In genomic region chr12:93297536-93297935, GRCh38 we compare ENCODE assay signal across 22 cellular contexts.
A peak's percentile ranks its signal among the peaks of the same experiment; 100 is the strongest.
DNase-seq lines count a peak whose midpoint lies in the region; ATAC-seq and TF ChIP-seq lines count a peak whose summit lies in the region.
"Had no signal": no experiment of that assay in that cellular context is flagged by ENCODE, and none has a peak within 500 bp of the region (broad histone marks: within the 10 kb centered on the region; RNA-seq: fewer than 3 reads in every experiment).

No MANE protein-coding gene starts in this region.

- H3K27ac ChIP-seq in SK-N-SH (ENCODE audit: low read depth in 2 of 2, low read length in 1 of 2) (no peak overlapping the region), trophoblast cell (ENCODE audit: low read depth, low read length) (peak overlapping the region; percentile 2)
- no peak overlapping the region for H3K27ac ChIP-seq in CD8-positive, alpha-beta T cell (ENCODE audit: low read depth, low read length)
- H3K27ac ChIP-seq: 22Rv1, prostate gland had no signal

- no peak overlapping the region for H3K4me3 Mint-ChIP-seq in CD8-positive, alpha-beta T cell
- H3K4me3 Mint-ChIP-seq: activated CD4-positive, alpha-beta T cell treated with anti-CD3 and anti-CD28 coated beads for 36 hours; activated naive CD8-positive, alpha-beta T cell; activated T-helper 1 cell treated with anti-CD3 and anti-CD28 coated beads, Interleukin-12 subunit alpha, Interleukin-12 subunit beta, Interleukin-2, Interleukin-4 antibody, amounts not matched to agents 30 ng/mL and 10 ng/mL and 1 ng/mL, durations not matched to agents 14 hours and 24 hours and 36 hours; neural crest cell had no signal

- H3K27me3 Mint-ChIP-seq in CD8-positive, alpha-beta T cell (ENCODE audit: low read depth) = no peaks in the 10 kb centered on the region
- H3K27me3 Mint-ChIP-seq: activated CD4-positive, alpha-beta T cell treated with anti-CD3 and anti-CD28 coated beads for 36 hours; activated naive CD8-positive, alpha-beta T cell had no signal

- ATAC-seq in SK-N-SH treated with all-trans-retinoic acid at 6 μM for 48 hours (no peak), GM21825 (IDR thresholded peaks at IDR 0.05; ENCODE audit: unreplicated experiment) (peak; percentile 14), HG03354 (IDR thresholded peaks at IDR 0.05; ENCODE audit: poor library complexity, severe bottlenecking, unreplicated experiment) (peak; percentile 7)
- ATAC-seq in CD8-positive, alpha-beta T cell = no peak
- ATAC-seq: activated CD4-positive, alpha-beta T cell treated with anti-CD3 and anti-CD28 coated beads for 36 hours; left colon had no signal

- no peak overlapping the region for H3K4me3 ChIP-seq in SK-N-SH (ENCODE audit: low read depth in 2 of 2, low read length in 1 of 2)
- no peak overlapping the region for H3K4me3 ChIP-seq in trophoblast cell (ENCODE audit: low read depth, low read length)
- no peak overlapping the region for H3K4me3 ChIP-seq in CD8-positive, alpha-beta T cell (ENCODE audit: low read depth, low read length)
- H3K4me3 ChIP-seq: prostate gland had no signal

- no peak overlapping the region for H4K12ac ChIP-seq in trophoblast cell (ENCODE audit: low read depth, low read length)

- H3K27me3 ChIP-seq in SK-N-SH (ENCODE audit: insufficient read depth) = no peaks in the 10 kb centered on the region
- H3K27me3 ChIP-seq in trophoblast cell (ENCODE audit: insufficient read depth, low read length) = no peaks in the 10 kb centered on the region
- no peaks in the 10 kb centered on the region for H3K27me3 ChIP-seq in CD8-positive, alpha-beta T cell (ENCODE audit: insufficient read depth, low read length)

- peak overlapping the region; percentile 37 for H2BK12ac ChIP-seq in trophoblast cell (ENCODE audit: low read length)

- H3K27ac Mint-ChIP-seq in CD8-positive, alpha-beta T cell = no peak overlapping the region
- H3K27ac Mint-ChIP-seq: activated CD4-positive, alpha-beta T cell treated with anti-CD3 and anti-CD28 coated beads for 36 hours; activated naive CD8-positive, alpha-beta T cell; activated T-helper 1 cell treated with anti-CD3 and anti-CD28 coated beads, Interleukin-12 subunit alpha, Interleukin-12 subunit beta, Interleukin-2, Interleukin-4 antibody, amounts not matched to agents 30 ng/mL and 10 ng/mL and 1 ng/mL, durations not matched to agents 14 hours and 24 hours and 36 hours had no signal

- no peak overlapping the region for H2AK5ac ChIP-seq in trophoblast cell (ENCODE audit: low read length)

- no peaks in the 10 kb centered on the region for H3K9me2 ChIP-seq in SK-N-SH

- H2AFZ ChIP-seq in SK-N-SH (ENCODE audit: low read depth) (no peak overlapping the region), trophoblast cell (ENCODE audit: insufficient read depth, low read length, poor library complexity) (no peak overlapping the region)

- CTCF ChIA-PET in SK-N-SH (lab: Yijun Ruan, JAX) = interaction anchor here (1.2 to 1.6 kb wide), 2 partner anchors 56 to 310 kb away, joined by 4 to 6 read pairs; no protein-coding TSS in a partner anchor
- CTCF ChIA-PET in CD8-positive, alpha-beta T cell (lab: Charles Lee) = interaction anchor here (1.0 kb wide), 1 partner anchor 8 kb away, joined by 3 read pairs; no protein-coding TSS in a partner anchor

- H3K4me1 Mint-ChIP-seq in CD8-positive, alpha-beta T cell (ENCODE audit: low read depth) = peaks cover 4% of the 10 kb centered on the region

- no peak overlapping the region for H4K8ac ChIP-seq in trophoblast cell (ENCODE audit: low read depth, low read length)

- POLR2A ChIA-PET in SK-N-SH (lab: Yijun Ruan, JAX) = no interaction called here
- POLR2A ChIA-PET in CD8-positive, alpha-beta T cell (lab: Charles Lee) = no interaction called here

- H3K14ac ChIP-seq in trophoblast cell (ENCODE audit: low read length) = no peak overlapping the region

- H3K36me3 Mint-ChIP-seq in CD8-positive, alpha-beta T cell = no peaks in the 10 kb centered on the region

- H3K4ac ChIP-seq in trophoblast cell (ENCODE audit: low read depth, low read length) = no peak overlapping the region

- H3K9ac ChIP-seq in SK-N-SH = no peak overlapping the region
- H3K9ac ChIP-seq in trophoblast cell (ENCODE audit: low read length) = no peak overlapping the region

- H3K4me2 ChIP-seq in SK-N-SH = no peak overlapping the region
- H3K4me2 ChIP-seq in trophoblast cell (ENCODE audit: low read length) = no peak overlapping the region

- no peak for DNase-seq in SK-N-SH
- DNase-seq in trophoblast cell = no peak
- DNase-seq in kidney glomerular epithelial cell (lab: John Stamatoyannopoulos, UW) = no peak
- no peak for DNase-seq in activated gamma-delta T cell (lab: John Stamatoyannopoulos, UW)
- DNase-seq in CD8-positive, alpha-beta T cell = no peak
- DNase-seq: activated CD4-positive, alpha-beta T cell treated with anti-CD3 and anti-CD28 coated beads for 36 hours; Caco-2; glutamatergic neuron; H7; KBM-7; left colon; NCI-H1694; small intestine; stimulated activated CD4-positive, alpha-beta T cell treated with anti-CD3 and anti-CD28 coated beads, Interleukin-4, amount 100 ng/mL, for 24 hours had no signal

- H3K79me1 ChIP-seq in trophoblast cell (ENCODE audit: low read length) = peaks cover 4% of the 10 kb centered on the region

- peaks cover 12 to 30% of the 10 kb centered on the region in 2 experiments; a peak in 2 of 4 replicates for H3K4me1 ChIP-seq in SK-N-SH (ENCODE audit: control insufficient read depth in 1 of 2, insufficient read depth in 2 of 2, low read depth in 1 of 2, low read length in 1 of 2)
- peaks cover 4 to 10% of the 10 kb centered on the region in 2 experiments for H3K4me1 ChIP-seq in trophoblast cell (ENCODE audit: control insufficient read depth in 1 of 2, insufficient read depth in 2 of 2, low read length in 2 of 2)
- H3K4me1 ChIP-seq in CD8-positive, alpha-beta T cell (ENCODE audit: insufficient read depth, low read length) = no peaks in the 10 kb centered on the region
- H3K4me1 ChIP-seq: prostate gland had no signal

- H3F3A ChIP-seq in SK-N-SH (replicated peaks; ENCODE audit: insufficient read depth) = peaks cover 8% of the 10 kb centered on the region

- H3K9me3 ChIP-seq in SK-N-SH = no peaks in the 10 kb centered on the region
- H3K9me3 ChIP-seq in trophoblast cell (ENCODE audit: insufficient read depth, low read depth, low read length) = no peaks in the 10 kb centered on the region
- no peaks in the 10 kb centered on the region for H3K9me3 ChIP-seq in CD8-positive, alpha-beta T cell (ENCODE audit: low read length)
- H3K9me3 ChIP-seq: Caco-2, prostate gland had no signal

- intact Hi-C loops in CD8-positive, alpha-beta T cell (cut with DNase I, micrococcal nuclease) = no loop called here

- no peak overlapping the region for H3K18ac ChIP-seq in trophoblast cell (ENCODE audit: low read length)

- no peaks in the 10 kb centered on the region for H4K20me1 ChIP-seq in SK-N-SH (ENCODE audit: insufficient read depth)

- TF ChIP-seq CTCF in SK-N-SH (IDR thresholded peaks at IDR 0.05) = no peak
- TF ChIP-seq CTCF in CD8-positive, alpha-beta T cell (IDR thresholded peaks at IDR 0.05) = no peak

- H3K79me2 ChIP-seq in SK-N-SH (ENCODE audit: insufficient read depth) = no peaks in the 10 kb centered on the region
- no peaks in the 10 kb centered on the region for H3K79me2 ChIP-seq in trophoblast cell (ENCODE audit: control insufficient read depth, insufficient read depth, low read length, poor library complexity)

- TF ChIP-seq EP300 in SK-N-SH (IDR thresholded peaks at IDR 0.05; ENCODE audit: borderline replicate concordance in 1 of 2, low read depth in 1 of 2, low read length in 1 of 2) = no peak; a peak in 1 of 4 replicates

- peak overlapping the region; percentile 65 for H2BK5ac ChIP-seq in trophoblast cell (ENCODE audit: low read depth, low read length, poor library complexity)

- H4K91ac ChIP-seq in trophoblast cell (ENCODE audit: low read depth, low read length) = no peak overlapping the region

- WGBS in SK-N-SH (ENCODE audit: low lambda C conversion rate) = 90% methylated on average over 2 of the region's 2 CpGs
- no CpG with 5 or more reads among the region's 2 CpGs for WGBS in trophoblast cell (ENCODE audit: extremely low coverage, insufficient coverage, insufficient read length)

- TF ChIP-seq RAD21 in SK-N-SH (IDR thresholded peaks at IDR 0.05; ENCODE audit: low read length) = no peak

- no peaks in the 10 kb centered on the region for H3K9me3 Mint-ChIP-seq in CD8-positive, alpha-beta T cell
- H3K9me3 Mint-ChIP-seq: activated T-helper 1 cell treated with anti-CD3 and anti-CD28 coated beads, Interleukin-12 subunit alpha, Interleukin-12 subunit beta, Interleukin-2, Interleukin-4 antibody, amounts not matched to agents 30 ng/mL and 10 ng/mL and 1 ng/mL, durations not matched to agents 14 hours and 24 hours and 36 hours; neural crest cell had no signal

- H2BK120ac ChIP-seq in trophoblast cell (ENCODE audit: insufficient read depth, low read length, poor library complexity) = no peak overlapping the region

- no peak overlapping the region for H3K23ac ChIP-seq in trophoblast cell (ENCODE audit: low read length)

- no peaks in the 10 kb centered on the region for H3K36me3 ChIP-seq in SK-N-SH (replicated peaks in 1 of 2; ENCODE audit: control insufficient read depth in 1 of 2, insufficient read depth in 2 of 2, low read length in 1 of 2)
- no peaks in the 10 kb centered on the region for H3K36me3 ChIP-seq in trophoblast cell (ENCODE audit: control insufficient read depth in 1 of 2, insufficient read depth in 2 of 2, low read length in 2 of 2)
- no peaks in the 10 kb centered on the region for H3K36me3 ChIP-seq in CD8-positive, alpha-beta T cell (ENCODE audit: insufficient read depth, low read length)
- H3K36me3 ChIP-seq: prostate gland had no signal

TF ChIP-seq in SK-N-SH, 30 proteins besides CTCF, POLR2A, EP300 and RAD21:
- TF ChIP-seq MEF2A (IDR thresholded peaks at IDR 0.05; ENCODE audit: borderline replicate concordance, low read depth) = no peak
- peak; percentile 18; the same call in 1 of the 2 replicates for TF ChIP-seq GATA2 (CRISPR knock-in tag; IDR thresholded peaks at IDR 0.05)

TF ChIP-seq in SK-N-SH treated with all-trans-retinoic acid at 6 μM for 48 hours, 23 proteins besides CTCF, POLR2A, EP300 and RAD21 (continues in another document):
- no peak for TF ChIP-seq RARB (CRISPR knock-in tag; IDR thresholded peaks at IDR 0.05)
- TF ChIP-seq TOX (CRISPR knock-in tag; IDR thresholded peaks at IDR 0.05; ENCODE audit: borderline replicate concordance) = no peak
- TF ChIP-seq CSDC2 (CRISPR knock-in tag; IDR thresholded peaks at IDR 0.05) = no peak
- no peak for TF ChIP-seq ARNTL (CRISPR knock-in tag; IDR thresholded peaks at IDR 0.05; ENCODE audit: borderline replicate concordance, low read depth)
- TF ChIP-seq ESRRG (CRISPR knock-in tag; IDR thresholded peaks at IDR 0.05) = no peak
- TF ChIP-seq GLIS3 (CRISPR knock-in tag; IDR thresholded peaks at IDR 0.05) = no peak
- no peak for TF ChIP-seq BACH2 (CRISPR knock-in tag; IDR thresholded peaks at IDR 0.05; ENCODE audit: borderline replicate concordance)

Comparison
In these comparisons a context has a peak if more than half of its experiments do, and no peak if none do; other contexts are left out.
1. ATAC-seq: peak in GM21825 (single experiment) and HG03354 (single experiment); none in SK-N-SH treated with all-trans-retinoic acid at 6 μM for 48 hours (single experiment) and CD8-positive, alpha-beta T cell (single experiment).